Comparison of ENCODE assay signal across 8 cellular contexts in the genomic region with DNA sequence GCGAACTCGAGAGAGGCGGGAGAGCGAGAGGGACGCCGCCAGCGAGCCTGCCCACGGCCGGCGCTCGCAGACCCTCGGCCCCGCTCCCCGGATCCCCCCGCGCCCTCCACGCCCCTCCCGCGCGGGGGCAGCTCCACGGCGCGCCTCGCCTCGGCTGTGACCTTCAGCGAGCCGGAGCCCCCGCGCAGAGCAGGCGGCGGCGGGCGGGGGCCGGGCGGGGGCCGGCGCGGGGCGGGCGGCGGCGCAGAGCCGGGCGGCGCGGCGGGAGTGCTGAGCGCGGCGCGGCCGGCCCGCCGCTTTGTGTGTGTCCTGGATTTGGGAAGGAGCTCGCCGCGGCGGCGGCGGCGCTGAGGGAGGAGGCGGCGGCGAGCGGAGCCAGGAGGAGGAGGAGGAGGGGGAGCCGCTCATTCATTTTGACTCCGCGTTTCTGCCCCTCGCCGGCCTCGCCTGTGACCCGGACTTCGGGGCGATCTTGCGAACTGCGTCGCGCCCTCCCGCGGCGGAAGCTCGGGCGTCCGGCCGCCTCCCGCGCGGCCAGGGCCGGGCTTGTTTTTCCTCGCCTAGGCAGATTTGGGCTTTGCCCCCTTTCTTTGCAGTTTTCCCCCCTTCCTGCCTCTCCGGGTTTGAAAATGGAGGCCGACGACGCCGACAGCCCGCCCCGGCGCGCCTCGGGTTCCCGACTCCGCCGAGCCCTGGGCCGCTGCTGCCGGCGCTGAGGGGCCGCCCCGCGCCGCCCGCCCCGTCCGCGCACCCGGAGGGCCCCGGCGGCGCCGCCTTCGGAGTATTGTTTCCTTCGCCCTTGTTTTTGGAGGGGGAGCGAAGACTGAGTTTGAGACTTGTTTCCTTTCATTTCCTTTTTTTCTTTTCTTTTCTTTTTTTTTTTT. TPM values are rescaled to one million over a fixed set of nuclear protein-coding genes. Genes with fewer than 3 reads are reported as not detected.
DNase-seq lines count a peak whose midpoint lies in the region; ATAC-seq, FAIRE-seq and TF ChIP-seq lines count a peak whose summit lies in the region.

No MANE protein-coding gene starts in this region.

- H3K4me3 ChIP-seq in cardiac fibroblast (replicated peaks in 1 of 2; ENCODE audit: low read depth in 2 of 2, low read length in 2 of 2), result peak overlapping the region; percentile 81 to 90
- peak overlapping the region; percentile 88 to 96 (median 90) for H3K4me3 ChIP-seq in keratinocyte (ENCODE audit: control insufficient read depth in 2 of 3, extremely low read depth in 1 of 3, insufficient read depth in 2 of 3, low read depth in 1 of 3, low read length in 3 of 3)

- no peak for TF ChIP-seq CTCF in CD4-positive, alpha-beta T cell (IDR thresholded peaks at IDR 0.05)
- TF ChIP-seq CTCF in cardiac fibroblast (IDR thresholded peaks at IDR 0.05; ENCODE audit: low read depth, low read length), result no peak
- TF ChIP-seq CTCF in keratinocyte (optimal IDR thresholded peaks at IDR 0.05 in 1 of 3, IDR thresholded peaks at IDR 0.05 in 1 of 3, conservative IDR thresholded peaks at IDR 0.05 in 1 of 3; ENCODE audit: extremely low read depth in 1 of 3, insufficient read depth in 2 of 3, low read length in 3 of 3), result peak in 2 of 3 experiments; percentile 18 to 23

- peaks cover 27% of the 10 kb centered on the region for H3K27me3 Mint-ChIP-seq in CD4-positive, alpha-beta T cell

- H2AFZ ChIP-seq in keratinocyte (ENCODE audit: control insufficient read depth, low read length), result no peak overlapping the region

- H3K9me3 ChIP-seq in CD4-positive, alpha-beta T cell (ENCODE audit: control insufficient read depth, low read length), result no peaks in the 10 kb centered on the region
- no peaks in the 10 kb centered on the region for H3K9me3 ChIP-seq in keratinocyte (ENCODE audit: control insufficient read depth, low read depth, low read length)

- no peaks in the 10 kb centered on the region for H3K9me1 ChIP-seq in keratinocyte (ENCODE audit: control insufficient read depth, extremely low read depth, insufficient read depth, low read length)

- peaks cover 23% of the 10 kb centered on the region for H3K36me3 Mint-ChIP-seq in CD4-positive, alpha-beta T cell (ENCODE audit: low read depth)

- H3K9me3 Mint-ChIP-seq in CD4-positive, alpha-beta T cell, result no peaks in the 10 kb centered on the region

- H3K9ac ChIP-seq in keratinocyte (ENCODE audit: control insufficient read depth, extremely low read depth, insufficient read depth, low read length), result peak overlapping the region; percentile 96

- peak overlapping the region; percentile 88 for H3K27ac Mint-ChIP-seq in CD4-positive, alpha-beta T cell

- peak overlapping the region; percentile 27 for H3K4me2 ChIP-seq in keratinocyte (ENCODE audit: control insufficient read depth, extremely low read depth, insufficient read depth, low read depth, low read length)

- peak; percentile 7 for ATAC-seq in CD4-positive, alpha-beta T cell (ENCODE audit: poor library complexity)
- ATAC-seq in GM19438 (IDR thresholded peaks at IDR 0.05; ENCODE audit: low read depth, unreplicated experiment), result peak; percentile 21
- peak; percentile 24 for ATAC-seq in HG03460 (IDR thresholded peaks at IDR 0.05; ENCODE audit: unreplicated experiment)

- peak overlapping the region; percentile 83 for H3K27ac ChIP-seq in CD4-positive, alpha-beta T cell (ENCODE audit: low read depth, low read length)
- peak overlapping the region; percentile 86 for H3K27ac ChIP-seq in keratinocyte (ENCODE audit: control insufficient read depth, insufficient read depth, low read length)

- H3K4me1 Mint-ChIP-seq in CD4-positive, alpha-beta T cell (ENCODE audit: low read depth), result peaks cover 42% of the 10 kb centered on the region

- intact Hi-C loops in CD4-positive, alpha-beta T cell (cut with DNase I, micrococcal nuclease), result loop anchor here (1.0 to 10.0 kb wide), 5 partner anchors 68 to 1693 kb away; partner anchors contain the start of genes ADAMTS17 (in 1 of the 2) and MEF2A (in 1 of the 2)

- peaks cover 16% of the 10 kb centered on the region for H3K4me1 ChIP-seq in keratinocyte (ENCODE audit: control insufficient read depth, extremely low read depth, insufficient read depth, low read length)

- peaks cover 17% of the 10 kb centered on the region for H3K27me3 ChIP-seq in CD4-positive, alpha-beta T cell (ENCODE audit: control insufficient read depth, insufficient read depth, low read length)
- no peaks in the 10 kb centered on the region for H3K27me3 ChIP-seq in keratinocyte (ENCODE audit: control insufficient read depth, extremely low read depth, insufficient read depth, low read length)

- no peaks in the 10 kb centered on the region for H3K36me3 ChIP-seq in keratinocyte (ENCODE audit: control insufficient read depth in 2 of 2, extremely low read depth in 1 of 2, insufficient read depth in 2 of 2, low read length in 2 of 2)

- POLR2A ChIA-PET in CD4-positive, alpha-beta T cell (lab: Charles Lee), result interaction anchor here (0.8 to 4.3 kb wide), 13 partner anchors 9 to 1085 kb away, joined by 3 to 49 read pairs (median 4); partner anchors contain the start of gene LYSMD4

- no peaks in the 10 kb centered on the region for H4K20me1 ChIP-seq in keratinocyte (ENCODE audit: control insufficient read depth, extremely low read depth, insufficient read depth, low read length)

- dilution Hi-C loops in keratinocyte (cut with MboI; ENCODE audit: extremely low pct_ligation_motif_present, low sequenced_read_pairs), result no loop called here

- H3K4me3 Mint-ChIP-seq in CD4-positive, alpha-beta T cell, result peak overlapping the region; percentile 95

- CTCF ChIA-PET in CD4-positive, alpha-beta T cell (lab: Charles Lee), result interaction anchor here (1.4 kb wide), 1 partner anchor 202 kb away, joined by 3 read pairs; no protein-coding TSS in a partner anchor

- peak in 9 of 10 experiments; percentile 9 to 57 (median 22) for DNase-seq in CD4-positive, alpha-beta T cell
- DNase-seq in T-helper 9 cell (peak; percentile 6), cardiac fibroblast (ENCODE audit: low read depth in 2 of 2) (peak; percentile 56 to 68), keratinocyte (ENCODE audit: low read depth, low spot score) (no peak), SIG-M5 treated with dmso at 0.1 percent for 504 hours (lab: John Stamatoyannopoulos, UW; ENCODE audit: unreplicated experiment) (no peak)
- peak in 2 of 3 donors; percentile 11 to 24 for DNase-seq in stimulated activated CD4-positive, alpha-beta T cell treated with anti-CD3 and anti-CD28 coated beads, Interleukin-12 subunit alpha, Interleukin-12 subunit beta, amount 100 ng/mL, for 48 hours (ENCODE audit: low read depth in 2 of 3, low spot score in 1 of 3)

- H3K79me2 ChIP-seq in keratinocyte (ENCODE audit: control insufficient read depth, insufficient read depth, low read length), result peaks cover 51% of the 10 kb centered on the region

- FAIRE-seq in keratinocyte (lab: Jason Lieb, UNC), result no peak

RNA-seq across cellular contexts. Expression of gene IGF1R, which starts 0.6 kb away (rescaled TPM):
- 10 to 100 TPM; 39.2 to 40.3 TPM for total RNA-seq in CD4-positive, alpha-beta T cell
- 13.3 to 30.0 TPM (median 14.5 TPM) in 3 replicates for polyA plus RNA-seq in keratinocyte
- 11.4 TPM for polyA plus RNA-seq in keratinocyte (2011; ENCODE audit: low read depth)
- 11.8 and 16.3 TPM in 2 replicates for polyA plus RNA-seq in keratinocyte (2011; cell fraction: cytosol; rRNA removed)
- polyA plus RNA-seq in keratinocyte (2011; cell fraction: nucleus; rRNA removed), result 128 and 154 TPM in 2 replicates
- polyA plus RNA-seq in keratinocyte (2012; ENCODE audit: low replicate concordance), result 16.4 and 36.9 TPM in 2 replicates
- polyA minus RNA-seq in keratinocyte, result 90.6 to 247 TPM (median 137 TPM) in 3 replicates
- polyA minus RNA-seq in keratinocyte (2011; cell fraction: cytosol; rRNA and poly(A)+ RNA removed), result 58.3 TPM
- 247 and 446 TPM in 2 replicates for polyA minus RNA-seq in keratinocyte (2011; cell fraction: nucleus; rRNA and poly(A)+ RNA removed)

Comparison
In these comparisons a context has a peak if more than half of its experiments do, and no peak if none do; other contexts are left out.
1. DNase-seq: peak in CD4-positive, alpha-beta T cell (9 of 10), T-helper 9 cell (single experiment), cardiac fibroblast (2 of 2) and stimulated activated CD4-positive, alpha-beta T cell treated with anti-CD3 and anti-CD28 coated beads, Interleukin-12 subunit alpha, Interleukin-12 subunit beta, amount 100 ng/mL, for 48 hours (2 of 3); none in keratinocyte (single experiment) and SIG-M5 treated with dmso at 0.1 percent for 504 hours (single experiment).
2. CTCF ChIP-seq: peak in keratinocyte (2 of 3); none in CD4-positive, alpha-beta T cell (single experiment) and cardiac fibroblast (single experiment).
3. Peak in every context shown above with its lines, with median percentiles within 50 percentile points of each other: ATAC-seq.